Comparison of ENCODE assay signal across 1 cellular context in genomic region chr7:129376778-129377700, GRCh38.
TF ChIP-seq lines count a peak whose summit lies in the region.

No MANE protein-coding gene starts in this region.

TF ChIP-seq in K562, 482 proteins besides CTCF, POLR2A, EP300 and RAD21:
- TF ChIP-seq CEBPG (CRISPR knock-in tag; IDR thresholded peaks at IDR 0.05) (no peak), CEBPG (tag; conservative IDR thresholded peaks at IDR 0.05 in 1 of 2, IDR thresholded peaks at IDR 0.05 in 1 of 2) (0 out of 4 replicates have a peak, but pooled peaks of 1 of the 2 experiments have one; percentile 37), JUN (IDR thresholded peaks at IDR 0.05; ENCODE audit: borderline replicate concordance, low read depth, low read length) (0 out of 2 replicates have a peak, but pooled peaks have one; percentile 27), JUN (CRISPR knock-in tag; IDR thresholded peaks at IDR 0.05; ENCODE audit: borderline replicate concordance) (no peak), BCOR (IDR thresholded peaks at IDR 0.05) (no peak), JUND (IDR thresholded peaks at IDR 0.05; ENCODE audit: borderline replicate concordance, low read depth, low read length) (peak; percentile 22; the same call in 1 of the 2 replicates), JUND (tag; IDR thresholded peaks at IDR 0.05; ENCODE audit: borderline replicate concordance, low read depth, low read length) (no peak), POU5F1 (IDR thresholded peaks at IDR 0.05; ENCODE audit: borderline replicate concordance, low read depth, low read length, partially characterized antibody) (no peak), FOSL1 (tag; conservative IDR thresholded peaks at IDR 0.05) (peak; percentile 64), SIRT6 (IDR thresholded peaks at IDR 0.05; ENCODE audit: low read depth, low read length) (no peak), GATAD2B (IDR thresholded peaks at IDR 0.05; ENCODE audit: borderline replicate concordance) (no peak), CXXC5 (CRISPR knock-in tag; IDR thresholded peaks at IDR 0.05) (0 out of 2 replicates have a peak, but pooled peaks have one; percentile 9)
